In the genomic region with DNA sequence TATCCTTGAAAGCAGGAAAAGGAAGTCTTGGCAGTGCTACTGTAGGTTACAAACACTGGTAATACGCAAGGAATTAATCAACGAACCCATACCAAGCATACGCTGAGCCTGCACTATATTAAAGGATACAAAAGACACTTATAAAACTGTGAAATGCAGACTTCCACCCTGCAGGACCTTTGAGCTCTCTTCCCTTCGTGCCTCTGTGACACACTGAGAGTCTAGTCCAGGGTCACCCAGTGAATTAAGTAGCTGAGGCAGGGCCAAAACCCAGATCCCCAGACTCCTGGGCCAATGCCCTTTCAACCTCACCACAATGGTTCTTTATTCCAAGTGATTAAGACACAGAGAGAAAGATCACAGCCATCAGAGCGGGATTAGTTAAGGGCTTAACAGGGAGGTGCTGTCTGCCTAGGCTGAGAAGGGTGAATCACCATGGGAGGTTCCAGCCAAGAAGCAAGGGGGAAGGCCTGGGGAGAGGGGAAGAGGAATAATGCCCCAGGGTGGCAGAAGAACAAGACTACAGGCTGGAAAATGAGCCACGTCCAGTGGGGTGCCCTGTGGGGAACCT, we compare ENCODE assay signal across 8 cellular contexts. TPM values are rescaled to one million over a fixed set of nuclear protein-coding genes. Genes with fewer than 3 reads are reported as not detected.
DNase-seq lines count a peak whose midpoint lies in the region; ATAC-seq and TF ChIP-seq lines count a peak whose summit lies in the region.

No MANE protein-coding gene starts in this region.

- peaks cover 63% of the 10 kb centered on the region for H3K36me3 Mint-ChIP-seq in activated CD4-positive, alpha-beta T cell treated with anti-CD3 and anti-CD28 coated beads, Interleukin-2, amount 10 ng/mL, durations not matched to agents 7 days and 5 days (ENCODE audit: low read depth)
- no peaks in the 10 kb centered on the region for H3K36me3 Mint-ChIP-seq in WTC11

- no peaks in the 10 kb centered on the region for H3K27me3 Mint-ChIP-seq in activated CD4-positive, alpha-beta T cell treated with anti-CD3 and anti-CD28 coated beads, Interleukin-2, amount 10 ng/mL, durations not matched to agents 7 days and 5 days
- H3K27me3 Mint-ChIP-seq in WTC11 (ENCODE audit: low read depth) = no peaks in the 10 kb centered on the region

- peaks cover 73% of the 10 kb centered on the region for H3K4me1 ChIP-seq in hepatocyte (ENCODE audit: insufficient read depth)
- peaks cover 66% of the 10 kb centered on the region for H3K4me1 ChIP-seq in stomach smooth muscle (ENCODE audit: control insufficient read depth, insufficient read depth, low read length)

- peak overlapping the region; percentile 68 for H3K4me2 ChIP-seq in hepatocyte

- no peak overlapping the region for H3K4me3 Mint-ChIP-seq in activated CD4-positive, alpha-beta T cell treated with anti-CD3 and anti-CD28 coated beads, Interleukin-2, amount 10 ng/mL, durations not matched to agents 7 days and 5 days
- H3K4me3 Mint-ChIP-seq in WTC11 = no peak overlapping the region

- H3K4me3 ChIP-seq in hepatocyte (no peak overlapping the region), stomach smooth muscle (ENCODE audit: low read length in 2 of 2) (peak overlapping the region; percentile 23 to 49)

- in situ Hi-C loops in GM13976 (cut with MboI; ENCODE audit: low sequenced_read_pairs, unreplicated experiment) = no loop called here

- CTCF ChIA-PET in activated CD4-positive, alpha-beta T cell treated with anti-CD3 and anti-CD28 coated beads, Interleukin-2, amount 10 ng/mL, durations not matched to agents 7 days and 5 days (lab: Charles Lee) = no interaction called here
- CTCF ChIA-PET in WTC11 (lab: Charles Lee) = no interaction called here

- DNase-seq in activated CD4-positive, alpha-beta T cell treated with anti-CD3 and anti-CD28 coated beads, Interleukin-2, amount 10 ng/mL, durations not matched to agents 7 days and 5 days = no peak
- no peak for DNase-seq in activated CD4-positive, alpha-beta T cell treated with anti-CD3 and anti-CD28 coated beads for 48 hours
- DNase-seq in WTC11 (ENCODE audit: low spot score) (no peak), hepatocyte (ENCODE audit: low spot score) (peak; percentile 78), SHP77 (lab: John Stamatoyannopoulos, UW) (no peak), NCI-H187 treated with DMSO at 0.1 percent for 48 hours (lab: John Stamatoyannopoulos, UW) (no peak), GM13976 (ENCODE audit: low spot score) (no peak)

- peak overlapping the region; percentile 23 for H3K27ac Mint-ChIP-seq in activated CD4-positive, alpha-beta T cell treated with anti-CD3 and anti-CD28 coated beads, Interleukin-2, amount 10 ng/mL, durations not matched to agents 7 days and 5 days
- H3K27ac Mint-ChIP-seq in WTC11 = peak overlapping the region; percentile 90

- H3K9me3 Mint-ChIP-seq in activated CD4-positive, alpha-beta T cell treated with anti-CD3 and anti-CD28 coated beads, Interleukin-2, amount 10 ng/mL, durations not matched to agents 7 days and 5 days = no peaks in the 10 kb centered on the region
- no peaks in the 10 kb centered on the region for H3K9me3 Mint-ChIP-seq in WTC11

- no peak for TF ChIP-seq CTCF in WTC11 (IDR thresholded peaks at IDR 0.05)
- no peak for TF ChIP-seq CTCF in hepatocyte (IDR thresholded peaks at IDR 0.05; ENCODE audit: poor library complexity)
- no peak for TF ChIP-seq CTCF in GM13976 (IDR thresholded peaks at IDR 0.05; ENCODE audit: borderline replicate concordance, control extremely low read depth, extremely low read depth, insufficient read depth, missing control alignments)

- no peak overlapping the region for H2AFZ ChIP-seq in hepatocyte

- peaks cover 87% of the 10 kb centered on the region for H3K4me1 Mint-ChIP-seq in activated CD4-positive, alpha-beta T cell treated with anti-CD3 and anti-CD28 coated beads, Interleukin-2, amount 10 ng/mL, durations not matched to agents 7 days and 5 days
- H3K4me1 Mint-ChIP-seq in WTC11 = peaks cover 58% of the 10 kb centered on the region

- peaks cover 92% of the 10 kb centered on the region for H3K79me2 ChIP-seq in hepatocyte

- H3K27ac ChIP-seq in hepatocyte (peak overlapping the region; percentile 100), stomach smooth muscle (ENCODE audit: low read length) (peak overlapping the region; percentile 78)

- H3K36me3 ChIP-seq in hepatocyte (replicated peaks; ENCODE audit: insufficient read depth, low read depth) = no peaks in the 10 kb centered on the region
- peaks cover 6 to 8% of the 10 kb centered on the region in 2 donors for H3K36me3 ChIP-seq in stomach smooth muscle (ENCODE audit: control insufficient read depth in 2 of 2, insufficient read depth in 2 of 2, low read length in 2 of 2)

- peaks cover 59% of the 10 kb centered on the region for H4K20me1 ChIP-seq in hepatocyte (ENCODE audit: insufficient read depth, poor library complexity, severe bottlenecking)

- no peaks in the 10 kb centered on the region for H3K27me3 ChIP-seq in hepatocyte
- no peaks in the 10 kb centered on the region for H3K27me3 ChIP-seq in stomach smooth muscle (ENCODE audit: control insufficient read depth in 1 of 2, insufficient read depth in 2 of 2, low read length in 2 of 2)

- POLR2A ChIA-PET in activated CD4-positive, alpha-beta T cell treated with anti-CD3 and anti-CD28 coated beads, Interleukin-2, amount 10 ng/mL, durations not matched to agents 7 days and 5 days (lab: Charles Lee) = interaction anchor here (0.6 kb wide), 1 partner anchor 64 kb away, joined by 4 read pairs; no protein-coding TSS in a partner anchor
- POLR2A ChIA-PET in WTC11 (lab: Charles Lee) = no interaction called here

- 36% methylated on average over 6 of the region's 6 CpGs for WGBS in hepatocyte (ENCODE audit: low lambda C conversion rate, missing lambda C conversion rate)

- no peaks in the 10 kb centered on the region for H3K9me2 ChIP-seq in hepatocyte (replicated peaks; ENCODE audit: insufficient read depth)

- peak overlapping the region; percentile 41 to 47 for H3K9ac ChIP-seq in stomach smooth muscle (ENCODE audit: low read length in 2 of 2)

- H3K9me3 ChIP-seq in hepatocyte (ENCODE audit: low read depth) = no peaks in the 10 kb centered on the region
- H3K9me3 ChIP-seq in stomach smooth muscle (ENCODE audit: control insufficient read depth in 2 of 2, low read length in 2 of 2) = no peaks in the 10 kb centered on the region

- ATAC-seq in WTC11 = peak; percentile 77

TF ChIP-seq in WTC11, 78 proteins besides CTCF, POLR2A, EP300 and RAD21:
- TF ChIP-seq, protein P1, sequence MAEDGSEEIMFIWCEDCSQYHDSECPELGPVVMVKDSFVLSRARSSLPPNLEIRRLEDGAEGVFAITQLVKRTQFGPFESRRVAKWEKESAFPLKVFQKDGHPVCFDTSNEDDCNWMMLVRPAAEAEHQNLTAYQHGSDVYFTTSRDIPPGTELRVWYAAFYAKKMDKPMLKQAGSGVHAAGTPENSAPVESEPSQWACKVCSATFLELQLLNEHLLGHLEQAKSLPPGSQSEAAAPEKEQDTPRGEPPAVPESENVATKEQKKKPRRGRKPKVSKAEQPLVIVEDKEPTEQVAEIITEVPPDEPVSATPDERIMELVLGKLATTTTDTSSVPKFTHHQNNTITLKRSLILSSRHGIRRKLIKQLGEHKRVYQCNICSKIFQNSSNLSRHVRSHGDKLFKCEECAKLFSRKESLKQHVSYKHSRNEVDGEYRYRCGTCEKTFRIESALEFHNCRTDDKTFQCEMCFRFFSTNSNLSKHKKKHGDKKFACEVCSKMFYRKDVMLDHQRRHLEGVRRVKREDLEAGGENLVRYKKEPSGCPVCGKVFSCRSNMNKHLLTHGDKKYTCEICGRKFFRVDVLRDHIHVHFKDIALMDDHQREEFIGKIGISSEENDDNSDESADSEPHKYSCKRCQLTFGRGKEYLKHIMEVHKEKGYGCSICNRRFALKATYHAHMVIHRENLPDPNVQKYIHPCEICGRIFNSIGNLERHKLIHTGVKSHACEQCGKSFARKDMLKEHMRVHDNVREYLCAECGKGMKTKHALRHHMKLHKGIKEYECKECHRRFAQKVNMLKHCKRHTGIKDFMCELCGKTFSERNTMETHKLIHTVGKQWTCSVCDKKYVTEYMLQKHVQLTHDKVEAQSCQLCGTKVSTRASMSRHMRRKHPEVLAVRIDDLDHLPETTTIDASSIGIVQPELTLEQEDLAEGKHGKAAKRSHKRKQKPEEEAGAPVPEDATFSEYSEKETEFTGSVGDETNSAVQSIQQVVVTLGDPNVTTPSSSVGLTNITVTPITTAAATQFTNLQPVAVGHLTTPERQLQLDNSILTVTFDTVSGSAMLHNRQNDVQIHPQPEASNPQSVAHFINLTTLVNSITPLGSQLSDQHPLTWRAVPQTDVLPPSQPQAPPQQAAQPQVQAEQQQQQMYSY (CRISPR knock-in tag; IDR thresholded peaks at IDR 0.05) = no peak
- TF ChIP-seq KAT7 (CRISPR knock-in tag; IDR thresholded peaks at IDR 0.05; ENCODE audit: borderline replicate concordance) (no peak), ZNF423 (CRISPR knock-in tag; IDR thresholded peaks at IDR 0.05) (peak; percentile 47; the same call in 1 of the 2 replicates), ZNF121 (CRISPR knock-in tag; IDR thresholded peaks at IDR 0.05) (peak; percentile 70)

RNA-seq across cellular contexts. Expression of a gene that starts 6.8 kb away (rescaled TPM):
- total RNA-seq in activated CD4-positive, alpha-beta T cell treated with anti-CD3 and anti-CD28 coated beads, Interleukin-2, amount 10 ng/mL, durations not matched to agents 7 days and 5 days = 100 to 1,000 TPM; 438 to 488 TPM
- total RNA-seq in WTC11 (2021) (116 to 152 TPM (median 119 TPM) in 3 replicates), hepatocyte (1,102 and 1,220 TPM in 2 replicates)
- polyA plus RNA-seq in hepatocyte = 1,699 and 1,702 TPM in 2 replicates
